Comparison of ENCODE assay signal across 1 cellular context in the genomic region with DNA sequence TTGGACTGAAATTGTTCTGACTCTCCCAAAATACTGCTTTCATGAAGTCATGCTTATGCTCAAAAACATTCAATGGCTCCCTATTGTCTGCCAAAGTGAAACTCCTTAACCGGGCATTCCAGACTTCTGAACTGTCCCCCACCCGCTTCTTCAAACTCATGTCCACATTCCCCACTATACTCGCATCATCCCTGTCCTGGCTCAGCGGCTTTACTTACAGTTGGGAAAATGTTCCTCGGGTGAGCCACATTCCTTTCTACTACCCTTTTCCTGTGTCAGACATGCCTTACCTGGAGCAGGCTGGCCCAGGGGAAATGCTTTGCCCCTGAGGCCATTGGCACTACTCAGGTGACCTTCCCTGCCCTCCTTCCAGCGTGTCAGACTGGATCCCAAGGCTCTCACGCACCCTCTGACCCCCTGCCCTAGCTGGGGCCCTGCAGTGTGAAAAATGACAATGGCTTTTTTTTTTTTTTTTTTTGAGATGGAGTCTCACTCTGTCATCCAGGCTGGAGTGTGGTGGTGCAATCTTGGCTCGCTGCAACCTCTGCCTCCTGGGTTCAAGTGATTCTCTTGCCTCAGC.
TF ChIP-seq lines count a peak whose summit lies in the region.

No MANE protein-coding gene starts in this region.

TF ChIP-seq in liver, 16 proteins besides CTCF, POLR2A, EP300 and RAD21 (continued from another document):
- TF ChIP-seq, protein P1, sequence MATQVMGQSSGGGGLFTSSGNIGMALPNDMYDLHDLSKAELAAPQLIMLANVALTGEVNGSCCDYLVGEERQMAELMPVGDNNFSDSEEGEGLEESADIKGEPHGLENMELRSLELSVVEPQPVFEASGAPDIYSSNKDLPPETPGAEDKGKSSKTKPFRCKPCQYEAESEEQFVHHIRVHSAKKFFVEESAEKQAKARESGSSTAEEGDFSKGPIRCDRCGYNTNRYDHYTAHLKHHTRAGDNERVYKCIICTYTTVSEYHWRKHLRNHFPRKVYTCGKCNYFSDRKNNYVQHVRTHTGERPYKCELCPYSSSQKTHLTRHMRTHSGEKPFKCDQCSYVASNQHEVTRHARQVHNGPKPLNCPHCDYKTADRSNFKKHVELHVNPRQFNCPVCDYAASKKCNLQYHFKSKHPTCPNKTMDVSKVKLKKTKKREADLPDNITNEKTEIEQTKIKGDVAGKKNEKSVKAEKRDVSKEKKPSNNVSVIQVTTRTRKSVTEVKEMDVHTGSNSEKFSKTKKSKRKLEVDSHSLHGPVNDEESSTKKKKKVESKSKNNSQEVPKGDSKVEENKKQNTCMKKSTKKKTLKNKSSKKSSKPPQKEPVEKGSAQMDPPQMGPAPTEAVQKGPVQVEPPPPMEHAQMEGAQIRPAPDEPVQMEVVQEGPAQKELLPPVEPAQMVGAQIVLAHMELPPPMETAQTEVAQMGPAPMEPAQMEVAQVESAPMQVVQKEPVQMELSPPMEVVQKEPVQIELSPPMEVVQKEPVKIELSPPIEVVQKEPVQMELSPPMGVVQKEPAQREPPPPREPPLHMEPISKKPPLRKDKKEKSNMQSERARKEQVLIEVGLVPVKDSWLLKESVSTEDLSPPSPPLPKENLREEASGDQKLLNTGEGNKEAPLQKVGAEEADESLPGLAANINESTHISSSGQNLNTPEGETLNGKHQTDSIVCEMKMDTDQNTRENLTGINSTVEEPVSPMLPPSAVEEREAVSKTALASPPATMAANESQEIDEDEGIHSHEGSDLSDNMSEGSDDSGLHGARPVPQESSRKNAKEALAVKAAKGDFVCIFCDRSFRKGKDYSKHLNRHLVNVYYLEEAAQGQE (IDR thresholded peaks at IDR 0.05): no peak
- no peak for TF ChIP-seq NR2F2 (IDR thresholded peaks at IDR 0.05)
- no peak for TF ChIP-seq HNF4A (conservative IDR thresholded peaks at IDR 0.05)
- no peak for TF ChIP-seq RXRA (IDR thresholded peaks at IDR 0.05)
- TF ChIP-seq JUND (IDR thresholded peaks at IDR 0.05): no peak
- no peak for TF ChIP-seq GABPA (IDR thresholded peaks at IDR 0.05 in 1 of 2, conservative IDR thresholded peaks at IDR 0.05 in 1 of 2)
- TF ChIP-seq FOXA1 (IDR thresholded peaks at IDR 0.05): no peak
